ENCODE assay signal across 27 cellular contexts in genomic region chr1:187942986-187943385, GRCh38.
A peak's percentile ranks its signal among the peaks of the same experiment; 100 is the strongest.
DNase-seq lines count a peak whose midpoint lies in the region; ATAC-seq and TF ChIP-seq lines count a peak whose summit lies in the region.
"Had no signal": no experiment of that assay in that cellular context is flagged by ENCODE, and none has a peak within 500 bp of the region (broad histone marks: within the 10 kb centered on the region; RNA-seq: fewer than 3 reads in every experiment).

No MANE protein-coding gene starts in this region.

- CTCF ChIA-PET in WTC11 (lab: Charles Lee) = no interaction called here

- POLR2A ChIA-PET in WTC11 (lab: Charles Lee) = no interaction called here

- H3K4me1 Mint-ChIP-seq in activated naive CD4-positive, alpha-beta T cell treated with anti-CD3 and anti-CD28 coated beads, Interleukin-2, amount 50 U/mL, for 24 hours = no peaks in the 10 kb centered on the region
- peaks cover 5% of the 10 kb centered on the region for H3K4me1 Mint-ChIP-seq in WTC11
- no peaks in the 10 kb centered on the region for H3K4me1 Mint-ChIP-seq in stimulated activated naive CD8-positive, alpha-beta T cell treated with anti-CD3 and anti-CD28 coated beads, Interleukin-15, amount 100 ng/mL, for 72 hours
- H3K4me1 Mint-ChIP-seq: activated T-helper 17 cell treated with anti-CD3 and anti-CD28 coated beads, Interleukin-2, amount 50 U/mL, for 72 hours had no signal

- H3K9me3 Mint-ChIP-seq in activated naive CD4-positive, alpha-beta T cell treated with anti-CD3 and anti-CD28 coated beads, Interleukin-2, amount 50 U/mL, for 24 hours = peaks cover 13% of the 10 kb centered on the region
- peaks cover 34% of the 10 kb centered on the region for H3K9me3 Mint-ChIP-seq in WTC11
- H3K9me3 Mint-ChIP-seq in stimulated activated naive CD8-positive, alpha-beta T cell treated with anti-CD3 and anti-CD28 coated beads, Interleukin-15, amount 100 ng/mL, for 72 hours = peaks cover 11 to 17% of the 10 kb centered on the region in 2 donors

- peak; percentile 22 for ATAC-seq in WTC11
- ATAC-seq in stimulated activated naive CD8-positive, alpha-beta T cell treated with anti-CD3 and anti-CD28 coated beads, Interleukin-15, amount 100 ng/mL, for 72 hours = no peak
- ATAC-seq: activated CD8-positive, alpha-beta T cell treated with anti-CD3 and anti-CD28 coated beads, Interleukin-2, amount 10 ng/mL, durations not matched to agents 7 days and 5 days; activated naive CD4-positive, alpha-beta T cell treated with anti-CD3 and anti-CD28 coated beads, Interleukin-2, amount 50 U/mL, for 72 hours; activated T-helper 17 cell treated with anti-CD3 and anti-CD28 coated beads, Interleukin-2, amount 50 U/mL, for 72 hours; left lung; upper lobe of right lung had no signal

- H3K36me3 Mint-ChIP-seq in activated naive CD4-positive, alpha-beta T cell treated with anti-CD3 and anti-CD28 coated beads, Interleukin-2, amount 50 U/mL, for 24 hours = no peaks in the 10 kb centered on the region
- H3K36me3 Mint-ChIP-seq in WTC11 = peaks cover 18% of the 10 kb centered on the region

- no peak overlapping the region for H3K4me3 Mint-ChIP-seq in activated naive CD4-positive, alpha-beta T cell treated with anti-CD3 and anti-CD28 coated beads, Interleukin-2, amount 50 U/mL, for 24 hours
- H3K4me3 Mint-ChIP-seq in WTC11 = no peak overlapping the region
- H3K4me3 Mint-ChIP-seq in stimulated activated naive CD8-positive, alpha-beta T cell treated with anti-CD3 and anti-CD28 coated beads, Interleukin-15, amount 100 ng/mL, for 72 hours = no peak overlapping the region
- H3K4me3 Mint-ChIP-seq: activated CD8-positive, alpha-beta T cell treated with anti-CD3 and anti-CD28 coated beads, Interleukin-2, amount 10 ng/mL, durations not matched to agents 7 days and 5 days; activated T-helper 17 cell treated with anti-CD3 and anti-CD28 coated beads, Interleukin-2, amount 50 U/mL, for 72 hours; H9; T-helper 2 cell treated with Interferon-gamma antibody and Interleukin-4, amounts not matched to agents 5 μg/mL and 100 μg/mL, for 36 hours had no signal

- H3K27me3 Mint-ChIP-seq in activated naive CD4-positive, alpha-beta T cell treated with anti-CD3 and anti-CD28 coated beads, Interleukin-2, amount 50 U/mL, for 24 hours = no peaks in the 10 kb centered on the region
- no peaks in the 10 kb centered on the region for H3K27me3 Mint-ChIP-seq in WTC11 (ENCODE audit: low read depth)
- no peaks in the 10 kb centered on the region for H3K27me3 Mint-ChIP-seq in stimulated activated naive CD8-positive, alpha-beta T cell treated with anti-CD3 and anti-CD28 coated beads, Interleukin-15, amount 100 ng/mL, for 72 hours
- H3K27me3 Mint-ChIP-seq: activated T-helper 17 cell treated with anti-CD3 and anti-CD28 coated beads, Interleukin-2, amount 50 U/mL, for 72 hours had no signal

- DNase-seq in activated naive CD4-positive, alpha-beta T cell (lab: John Stamatoyannopoulos, UW) = no peak
- DNase-seq in NCI-H226 = peak; percentile 40
- DNase-seq in WTC11 (ENCODE audit: low spot score) = no peak
- DNase-seq in T1000 (lab: John Stamatoyannopoulos, UW) = no peak
- DNase-seq in stimulated activated naive CD8-positive, alpha-beta T cell treated with anti-CD3 and anti-CD28 coated beads, Interleukin-15, amount 100 ng/mL, for 72 hours = no peak
- no peak for DNase-seq in stimulated activated CD4-positive, alpha-beta T cell treated with anti-CD3 and anti-CD28 coated beads, Interleukin-2, amount 100 ng/mL, for 48 hours
- DNase-seq in T-helper 9 cell = no peak
- DNase-seq: activated CD4-positive, alpha-beta T cell treated with anti-CD3 and anti-CD28 coated beads for 4 hours; activated CD8-positive, alpha-beta T cell treated with anti-CD3 and anti-CD28 coated beads, Interleukin-2, amount 10 ng/mL, durations not matched to agents 7 days and 5 days; anterior cingulate cortex; colonic mucosa; COR-L47; effector CD4-positive, alpha-beta T cell; GDM1; H9; Kasumi-1; left lung; NCI-H1092; NCI-H1694; retina; Right ventricle myocardium superior; stimulated activated naive CD4-positive, alpha-beta T cell; upper lobe of right lung had no signal

- peak overlapping the region; percentile 2 for H3K27ac Mint-ChIP-seq in activated naive CD4-positive, alpha-beta T cell treated with anti-CD3 and anti-CD28 coated beads, Interleukin-2, amount 50 U/mL, for 24 hours
- no peak overlapping the region for H3K27ac Mint-ChIP-seq in WTC11
- H3K27ac Mint-ChIP-seq in stimulated activated naive CD8-positive, alpha-beta T cell treated with anti-CD3 and anti-CD28 coated beads, Interleukin-15, amount 100 ng/mL, for 72 hours = no peak overlapping the region
- H3K27ac Mint-ChIP-seq: activated CD8-positive, alpha-beta T cell treated with anti-CD3 and anti-CD28 coated beads, Interleukin-2, amount 10 ng/mL, durations not matched to agents 7 days and 5 days; activated naive CD4-positive, alpha-beta T cell treated with anti-CD3 and anti-CD28 coated beads, Interleukin-2, amount 50 U/mL, for 72 hours; activated T-helper 17 cell treated with anti-CD3 and anti-CD28 coated beads, Interleukin-2, amount 50 U/mL, for 72 hours; H9; T-helper 2 cell treated with Interferon-gamma antibody and Interleukin-4, amounts not matched to agents 5 μg/mL and 100 μg/mL, for 36 hours had no signal

- no peak for TF ChIP-seq CTCF in WTC11 (IDR thresholded peaks at IDR 0.05)

TF ChIP-seq in WTC11, 78 proteins besides CTCF, POLR2A, EP300 and RAD21:
- TF ChIP-seq TCF7 (CRISPR knock-in tag; IDR thresholded peaks at IDR 0.05; ENCODE audit: low read depth) (no peak), ZNF138 (CRISPR knock-in tag; conservative IDR thresholded peaks at IDR 0.05) (no peak), ZNF512 (CRISPR knock-in tag; IDR thresholded peaks at IDR 0.05; ENCODE audit: borderline replicate concordance) (no peak), NR2C2 (CRISPR knock-in tag; IDR thresholded peaks at IDR 0.05) (no peak), CREB1 (CRISPR knock-in tag; IDR thresholded peaks at IDR 0.05) (no peak), SMAD4 (CRISPR knock-in tag; IDR thresholded peaks at IDR 0.05) (no peak), FOXP1 (CRISPR knock-in tag; IDR thresholded peaks at IDR 0.05; ENCODE audit: borderline replicate concordance) (no peak), GTF2I (CRISPR knock-in tag; conservative IDR thresholded peaks at IDR 0.05) (no peak)
- TF ChIP-seq, protein P1, sequence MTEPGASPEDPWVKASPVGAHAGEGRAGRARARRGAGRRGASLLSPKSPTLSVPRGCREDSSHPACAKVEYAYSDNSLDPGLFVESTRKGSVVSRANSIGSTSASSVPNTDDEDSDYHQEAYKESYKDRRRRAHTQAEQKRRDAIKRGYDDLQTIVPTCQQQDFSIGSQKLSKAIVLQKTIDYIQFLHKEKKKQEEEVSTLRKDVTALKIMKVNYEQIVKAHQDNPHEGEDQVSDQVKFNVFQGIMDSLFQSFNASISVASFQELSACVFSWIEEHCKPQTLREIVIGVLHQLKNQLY (CRISPR knock-in tag; IDR thresholded peaks at IDR 0.05) = no peak
- TF ChIP-seq, protein P2, sequence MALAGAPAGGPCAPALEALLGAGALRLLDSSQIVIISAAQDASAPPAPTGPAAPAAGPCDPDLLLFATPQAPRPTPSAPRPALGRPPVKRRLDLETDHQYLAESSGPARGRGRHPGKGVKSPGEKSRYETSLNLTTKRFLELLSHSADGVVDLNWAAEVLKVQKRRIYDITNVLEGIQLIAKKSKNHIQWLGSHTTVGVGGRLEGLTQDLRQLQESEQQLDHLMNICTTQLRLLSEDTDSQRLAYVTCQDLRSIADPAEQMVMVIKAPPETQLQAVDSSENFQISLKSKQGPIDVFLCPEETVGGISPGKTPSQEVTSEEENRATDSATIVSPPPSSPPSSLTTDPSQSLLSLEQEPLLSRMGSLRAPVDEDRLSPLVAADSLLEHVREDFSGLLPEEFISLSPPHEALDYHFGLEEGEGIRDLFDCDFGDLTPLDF (CRISPR knock-in tag; IDR thresholded peaks at IDR 0.05) = no peak
